ENCODE assay signal across 15 cellular contexts in the genomic region with DNA sequence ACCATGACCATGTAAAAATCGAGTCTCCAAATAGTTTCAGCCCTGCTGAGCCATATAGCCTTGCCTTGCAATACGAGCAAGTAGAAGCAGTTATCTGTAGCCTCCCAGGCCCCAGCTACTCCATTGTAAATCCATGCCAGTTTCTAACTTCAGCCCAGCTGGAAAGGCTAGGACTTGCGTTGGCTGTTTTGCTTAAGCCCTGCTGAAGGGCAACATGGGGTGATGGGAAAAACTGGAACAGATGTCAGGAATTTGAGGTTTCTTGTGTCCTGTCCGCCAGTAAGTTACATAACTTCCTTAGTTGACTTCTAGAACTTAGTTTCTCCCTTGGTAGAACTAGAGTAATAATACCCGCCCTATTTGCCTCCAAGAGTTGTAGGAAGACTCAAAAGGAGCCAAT.
"Had no signal": no experiment of that assay in that cellular context is flagged by ENCODE, and none has a peak within 500 bp of the region (broad histone marks: within the 10 kb centered on the region; RNA-seq: fewer than 3 reads in every experiment).

No MANE protein-coding gene starts in this region.

- H3K4me1 ChIP-seq: parathyroid adenoma had no signal

- DNase-seq: activated B cell treated with CpG ODN at 0.5 μM for 24 hours; activated CD4-positive, alpha-beta T cell treated with anti-CD3 and anti-CD28 coated beads, Interleukin-2, amount 10 ng/mL, durations not matched to agents 24 days and 14 days; activated CD8-positive, alpha-beta memory T cell treated with anti-CD3 and anti-CD28 coated beads for 24 hours; activated naive CD4-positive, alpha-beta T cell treated with anti-CD3 and anti-CD28 coated beads, Interleukin-2, amount 10 ng/mL, durations not matched to agents 7 days and 5 days; body of pancreas; central memory CD4-positive, alpha-beta T cell; erythroblast; foreskin keratinocyte; heart right ventricle; mesendoderm; retina; stimulated activated naive B cell treated with anti-CD40 and anti-IgM and Interleukin-4, amounts not matched to agents 10 μg/mL and 1 μg/mL and 100 μg/mL, for 72 hours had no signal

- H3K27me3 ChIP-seq: body of pancreas, foreskin keratinocyte, heart right ventricle had no signal

- H3K36me3 ChIP-seq: heart right ventricle had no signal

- H3K4me3 ChIP-seq: body of pancreas, heart right ventricle had no signal

- H3K27ac ChIP-seq: body of pancreas, parathyroid adenoma had no signal

- ATAC-seq: activated T-helper 17 cell treated with anti-CD3 and anti-CD28 coated beads, Interleukin-2, amount 50 U/mL, for 72 hours; body of pancreas; foreskin keratinocyte; SK-N-SH treated with all-trans-retinoic acid at 6 μM for 48 hours had no signal

- H3K9me3 ChIP-seq: body of pancreas, heart right ventricle had no signal
